15 cellular contexts compared by ENCODE assay signal in the genomic region with DNA sequence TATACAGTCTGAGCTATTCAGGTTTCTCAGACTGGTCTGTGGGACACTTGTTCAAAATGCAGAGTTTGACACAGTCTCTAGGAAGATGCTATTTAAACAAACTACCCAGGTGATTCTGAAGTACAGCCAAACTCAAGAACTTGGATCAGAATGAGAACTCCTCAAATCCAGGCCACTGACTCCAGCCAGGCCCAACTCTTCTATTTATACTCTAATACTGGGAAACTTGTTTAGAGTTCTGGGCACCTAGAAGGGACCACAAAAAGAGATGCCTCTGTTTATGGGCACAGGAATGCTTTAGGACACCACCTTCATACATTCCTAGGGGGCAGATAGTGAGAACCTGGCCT. TPM values are rescaled to one million over a fixed set of nuclear protein-coding genes. Genes with fewer than 3 reads are reported as not detected.
DNase-seq lines count a peak whose midpoint lies in the region; ATAC-seq and TF ChIP-seq lines count a peak whose summit lies in the region.
"Had no signal": no experiment of that assay in that cellular context is flagged by ENCODE, and none has a peak within 500 bp of the region (broad histone marks: within the 10 kb centered on the region; RNA-seq: fewer than 3 reads in every experiment).

No MANE protein-coding gene starts in this region.

- H3K27ac ChIP-seq in left lung (peak overlapping the region; percentile 36 to 49), coronary artery (peak overlapping the region in 1 of 2 donors; percentile 40)

- peak; percentile 79 for DNase-seq in G401 (ENCODE audit: low spot score)
- DNase-seq in adipocyte (ENCODE audit: low read depth) = no peak
- no peak for DNase-seq in left lung
- no peak for DNase-seq in osteocyte (ENCODE audit: extremely low spot score, unreplicated experiment)
- DNase-seq in effector memory CD8-positive, alpha-beta T cell = no peak
- DNase-seq in coronary artery (ENCODE audit: low spot score) = no peak
- DNase-seq in AG20443 (ENCODE audit: low spot score) = no peak
- DNase-seq in stimulated activated naive CD8-positive, alpha-beta T cell treated with anti-CD3 and anti-CD28 coated beads, Interleukin-15, Interleukin-2, amounts not matched to agents 100 U/mL and 50 U/mL, for 24 hours = no peak
- DNase-seq: activated CD4-positive, alpha-beta T cell treated with anti-CD3 and anti-CD28 coated beads for 48 hours; hypothalamus; NCI-H345; NK-92 treated with Interleukin-12 subunit alpha and Interleukin-12 subunit beta, amount 100 ng/mL, for 24 hours had no signal

- H3K36me3 ChIP-seq in adipocyte (ENCODE audit: control insufficient read depth, insufficient read depth, low read length, severe bottlenecking) = no peaks in the 10 kb centered on the region
- no peaks in the 10 kb centered on the region for H3K36me3 ChIP-seq in left lung
- H3K36me3 ChIP-seq: ascending aorta had no signal

- H3K4me1 Mint-ChIP-seq in osteocyte (ENCODE audit: unreplicated experiment) = peaks cover 62% of the 10 kb centered on the region
- no peaks in the 10 kb centered on the region for H3K4me1 Mint-ChIP-seq in effector memory CD8-positive, alpha-beta T cell (ENCODE audit: low read depth in 2 of 2)

- in situ Hi-C loops in G401 (cut with HindIII; ENCODE audit: low sequenced_read_pairs) = no loop called here

- H3K4me3 ChIP-seq in adipocyte (ENCODE audit: low read length) = no peak overlapping the region
- H3K4me3 ChIP-seq in left lung = no peak overlapping the region
- no peak overlapping the region for H3K4me3 ChIP-seq in coronary artery
- H3K4me3 ChIP-seq: ascending aorta had no signal

- TF ChIP-seq CTCF in left lung (IDR thresholded peaks at IDR 0.05) (no peak), osteocyte (IDR thresholded peaks at IDR 0.05) (no peak), coronary artery (IDR thresholded peaks at IDR 0.05) (no peak)

- no peaks in the 10 kb centered on the region for H3K27me3 Mint-ChIP-seq in osteocyte (ENCODE audit: unreplicated experiment)
- peaks cover 0 to 17% of the 10 kb centered on the region in 2 donors for H3K27me3 Mint-ChIP-seq in effector memory CD8-positive, alpha-beta T cell
- H3K27me3 Mint-ChIP-seq: dendritic cell treated with granulocyte-macrophage colony-stimulating factor and Interleukin-4, amounts not matched to agents 40 ng/mL and 50 ng/mL, for 4 days had no signal

- H3K9me3 ChIP-seq in adipocyte (ENCODE audit: control insufficient read depth, low read length) (no peaks in the 10 kb centered on the region), left lung (no peaks in the 10 kb centered on the region)
- H3K9me3 ChIP-seq: ascending aorta had no signal

- H3K4me1 ChIP-seq in adipocyte (ENCODE audit: control insufficient read depth, insufficient read depth, low read length) (peaks cover 58% of the 10 kb centered on the region), left lung (peaks cover 9 to 11% of the 10 kb centered on the region in 2 donors)

- H3K9ac ChIP-seq in adipocyte (ENCODE audit: low read length) = peak overlapping the region; percentile 55

- H3K9me3 Mint-ChIP-seq in osteocyte (ENCODE audit: unreplicated experiment) = no peaks in the 10 kb centered on the region
- H3K9me3 Mint-ChIP-seq in effector memory CD8-positive, alpha-beta T cell = no peaks in the 10 kb centered on the region
- H3K9me3 Mint-ChIP-seq: dendritic cell treated with granulocyte-macrophage colony-stimulating factor and Interleukin-4, amounts not matched to agents 40 ng/mL and 50 ng/mL, for 4 days had no signal

- H3K27me3 ChIP-seq in adipocyte (replicated peaks; ENCODE audit: control insufficient read depth, insufficient read depth, low read length) (no peaks in the 10 kb centered on the region), left lung (no peaks in the 10 kb centered on the region)
- H3K27me3 ChIP-seq: ascending aorta had no signal

- ATAC-seq in left lung = no peak
- no peak for ATAC-seq in effector memory CD8-positive, alpha-beta T cell (replicated peaks)
- ATAC-seq in stimulated activated naive CD8-positive, alpha-beta T cell treated with anti-CD3 and anti-CD28 coated beads, Interleukin-15, Interleukin-2, amounts not matched to agents 100 U/mL and 50 U/mL, for 24 hours = no peak
- ATAC-seq: HCT116 had no signal

- no peaks in the 10 kb centered on the region for H3K36me3 Mint-ChIP-seq in osteocyte (ENCODE audit: unreplicated experiment)
- no peaks in the 10 kb centered on the region for H3K36me3 Mint-ChIP-seq in effector memory CD8-positive, alpha-beta T cell (ENCODE audit: insufficient read depth)

- peak overlapping the region; percentile 90 for H3K27ac Mint-ChIP-seq in osteocyte (ENCODE audit: unreplicated experiment)
- H3K27ac Mint-ChIP-seq in effector memory CD8-positive, alpha-beta T cell = no peak overlapping the region
- H3K27ac Mint-ChIP-seq: dendritic cell treated with granulocyte-macrophage colony-stimulating factor and Interleukin-4, amounts not matched to agents 40 ng/mL and 50 ng/mL, for 4 days had no signal

- intact Hi-C loops in left lung (cut with DNase I) = no loop called here

- peak overlapping the region; percentile 48 for H3K4me3 Mint-ChIP-seq in osteocyte (ENCODE audit: unreplicated experiment)
- H3K4me3 Mint-ChIP-seq in effector memory CD8-positive, alpha-beta T cell = no peak overlapping the region
- H3K4me3 Mint-ChIP-seq: dendritic cell treated with granulocyte-macrophage colony-stimulating factor and Interleukin-4, amounts not matched to agents 40 ng/mL and 50 ng/mL, for 4 days had no signal

RNA-seq across cellular contexts. Expression of a gene that starts 40.1 kb away (rescaled TPM):
- total RNA-seq in G401 (2014; rRNA removed; shearing (Covaris generic)) = 58.2 and 69.6 TPM in 2 replicates
- total RNA-seq in left lung (10 to 100 TPM; 62.0 to 77.6 TPM), osteocyte (128 and 138 TPM in 2 replicates)

RNA-seq across cellular contexts. Expression of a gene that starts 44.4 kb away (rescaled TPM):
- 109 and 153 TPM in 2 replicates for total RNA-seq in G401 (2014; rRNA removed; shearing (Covaris generic))
- total RNA-seq in left lung (10 to 100 TPM; 49.0 to 50.7 TPM), osteocyte (74.5 and 86.5 TPM in 2 replicates)
